In genomic region chr11:47631473-47631872, GRCh38 we compare ENCODE assay signal across 23 cellular contexts. TPM values are rescaled to one million over a fixed set of nuclear protein-coding genes. Genes with fewer than 3 reads are reported as not detected.
A peak's percentile ranks its signal among the peaks of the same experiment; 100 is the strongest.
DNase-seq lines count a peak whose midpoint lies in the region; ATAC-seq and TF ChIP-seq lines count a peak whose summit lies in the region.
"Had no signal": no experiment of that assay in that cellular context is flagged by ENCODE, and none has a peak within 500 bp of the region (broad histone marks: within the 10 kb centered on the region; RNA-seq: fewer than 3 reads in every experiment).

No MANE protein-coding gene starts in this region.

- no peaks in the 10 kb centered on the region for H3K9me3 Mint-ChIP-seq in activated CD4-positive, alpha-beta T cell treated with anti-CD3 and anti-CD28 coated beads, Interleukin-2, amount 10 ng/mL, durations not matched to agents 24 days and 14 days
- no peaks in the 10 kb centered on the region for H3K9me3 Mint-ChIP-seq in activated CD4-positive, alpha-beta T cell treated with anti-CD3 and anti-CD28 coated beads, Interleukin-2, amount 10 ng/mL, durations not matched to agents 7 days and 5 days
- H3K9me3 Mint-ChIP-seq: brain; GM23338; T-helper 1 cell treated with Interleukin-12 subunit alpha and Interleukin-12 subunit beta and Interleukin-4 antibody, amounts not matched to agents 30 μg/mL and 1 μg/mL, for 36 hours had no signal

- H3K27me3 Mint-ChIP-seq in activated CD4-positive, alpha-beta T cell treated with anti-CD3 and anti-CD28 coated beads, Interleukin-2, amount 10 ng/mL, durations not matched to agents 24 days and 14 days: no peaks in the 10 kb centered on the region
- H3K27me3 Mint-ChIP-seq in activated CD4-positive, alpha-beta T cell treated with anti-CD3 and anti-CD28 coated beads, Interleukin-2, amount 10 ng/mL, durations not matched to agents 7 days and 5 days: no peaks in the 10 kb centered on the region
- H3K27me3 Mint-ChIP-seq: activated CD8-positive, alpha-beta memory T cell treated with anti-CD3 and anti-CD28 coated beads, Interleukin-2, amount 10 ng/mL, durations not matched to agents 7 days and 5 days; brain had no signal

- CTCF ChIA-PET in activated CD4-positive, alpha-beta T cell treated with anti-CD3 and anti-CD28 coated beads, Interleukin-2, amount 10 ng/mL, durations not matched to agents 7 days and 5 days (lab: Charles Lee): interaction anchor here (0.7 kb wide), 1 partner anchor 74 kb away, joined by 3 read pairs; no protein-coding TSS in a partner anchor

- H3K27ac ChIP-seq in right lobe of liver: peak overlapping the region in 1 of 3 donors; percentile 14
- H3K27ac ChIP-seq: coronary artery, prostate gland, upper lobe of right lung had no signal

- H3K27ac Mint-ChIP-seq in activated CD4-positive, alpha-beta T cell treated with anti-CD3 and anti-CD28 coated beads, Interleukin-2, amount 10 ng/mL, durations not matched to agents 24 days and 14 days: peak overlapping the region; percentile 23
- H3K27ac Mint-ChIP-seq in activated CD4-positive, alpha-beta T cell treated with anti-CD3 and anti-CD28 coated beads, Interleukin-2, amount 10 ng/mL, durations not matched to agents 7 days and 5 days: no peak overlapping the region
- H3K27ac Mint-ChIP-seq: activated CD8-positive, alpha-beta memory T cell treated with anti-CD3 and anti-CD28 coated beads, Interleukin-2, amount 10 ng/mL, durations not matched to agents 7 days and 5 days; GM23338; T-helper 1 cell treated with Interleukin-12 subunit alpha and Interleukin-12 subunit beta and Interleukin-4 antibody, amounts not matched to agents 30 μg/mL and 1 μg/mL, for 36 hours had no signal

- POLR2A ChIA-PET in activated CD4-positive, alpha-beta T cell treated with anti-CD3 and anti-CD28 coated beads, Interleukin-2, amount 10 ng/mL, durations not matched to agents 7 days and 5 days (lab: Charles Lee): no interaction called here

- intact Hi-C loops in activated CD4-positive, alpha-beta T cell treated with anti-CD3 and anti-CD28 coated beads, Interleukin-2, amount 10 ng/mL, durations not matched to agents 24 days and 14 days (cut with micrococcal nuclease): no loop called here
- intact Hi-C loops in right lobe of liver (cut with DNase I): loop anchor here in 1 of 2 donors (10.0 kb wide), 1 partner anchor 123 kb away; no protein-coding TSS in a partner anchor

- no peak overlapping the region for H3K4me3 Mint-ChIP-seq in activated CD4-positive, alpha-beta T cell treated with anti-CD3 and anti-CD28 coated beads, Interleukin-2, amount 10 ng/mL, durations not matched to agents 24 days and 14 days
- H3K4me3 Mint-ChIP-seq in activated CD4-positive, alpha-beta T cell treated with anti-CD3 and anti-CD28 coated beads, Interleukin-2, amount 10 ng/mL, durations not matched to agents 7 days and 5 days: no peak overlapping the region
- H3K4me3 Mint-ChIP-seq: activated CD8-positive, alpha-beta memory T cell treated with anti-CD3 and anti-CD28 coated beads, Interleukin-2, amount 10 ng/mL, durations not matched to agents 7 days and 5 days; brain; GM23338; T-helper 1 cell treated with Interleukin-12 subunit alpha and Interleukin-12 subunit beta and Interleukin-4 antibody, amounts not matched to agents 30 μg/mL and 1 μg/mL, for 36 hours had no signal

- no peaks in the 10 kb centered on the region for H3K9me3 ChIP-seq in right lobe of liver
- H3K9me3 ChIP-seq: prostate gland, upper lobe of right lung had no signal

- no peak for TF ChIP-seq CTCF in right lobe of liver (IDR thresholded peaks at IDR 0.05)

- 33% methylated on average over 5 of the region's 5 CpGs for WGBS in right lobe of liver (ENCODE audit: insufficient coverage, low coverage, low lambda C conversion rate, missing lambda C conversion rate)

- no peaks in the 10 kb centered on the region for H3K27me3 ChIP-seq in right lobe of liver
- H3K27me3 ChIP-seq: upper lobe of right lung had no signal

- H3K36me3 ChIP-seq in right lobe of liver: peaks cover 3 to 90% (median 54%) of the 10 kb centered on the region in 4 donors

- peak; percentile 44 to 62 (median 54) for ATAC-seq in right lobe of liver
- ATAC-seq: activated CD8-positive, alpha-beta memory T cell treated with anti-CD3 and anti-CD28 coated beads, Interleukin-2, amount 10 ng/mL, durations not matched to agents 7 days and 5 days; GM23338; upper lobe of right lung had no signal

- no peaks in the 10 kb centered on the region for H3K4me1 ChIP-seq in right lobe of liver
- H3K4me1 ChIP-seq: prostate gland, upper lobe of right lung had no signal

- TF ChIP-seq POLR2A in right lobe of liver (IDR thresholded peaks at IDR 0.05): no peak

- no peak for DNase-seq in activated CD4-positive, alpha-beta T cell treated with anti-CD3 and anti-CD28 coated beads, Interleukin-2, amount 10 ng/mL, durations not matched to agents 24 days and 14 days
- DNase-seq in activated CD4-positive, alpha-beta T cell treated with anti-CD3 and anti-CD28 coated beads, Interleukin-2, amount 10 ng/mL, durations not matched to agents 7 days and 5 days: no peak
- DNase-seq in amniotic epithelial cell (ENCODE audit: low read depth) (peak; percentile 15), right lobe of liver (no peak), KBM-7 (no peak), NCI-H1436 treated with DMSO at 0.1 percent for 48 hours (lab: John Stamatoyannopoulos, UW) (no peak)
- DNase-seq: activated CD4-positive, alpha-beta T cell treated with anti-CD3 and anti-CD28 coated beads for 48 hours; activated CD8-positive, alpha-beta memory T cell treated with anti-CD3 and anti-CD28 coated beads, Interleukin-2, amount 10 ng/mL, durations not matched to agents 7 days and 5 days; COR-L47; kidney; NCI-H1105 treated with DMSO at 0.1 percent for 48 hours; NCI-H2107; NCI-H526; upper lobe of right lung had no signal

- no peaks in the 10 kb centered on the region for H3K4me1 Mint-ChIP-seq in activated CD4-positive, alpha-beta T cell treated with anti-CD3 and anti-CD28 coated beads, Interleukin-2, amount 10 ng/mL, durations not matched to agents 24 days and 14 days
- no peaks in the 10 kb centered on the region for H3K4me1 Mint-ChIP-seq in activated CD4-positive, alpha-beta T cell treated with anti-CD3 and anti-CD28 coated beads, Interleukin-2, amount 10 ng/mL, durations not matched to agents 7 days and 5 days
- H3K4me1 Mint-ChIP-seq: activated CD8-positive, alpha-beta memory T cell treated with anti-CD3 and anti-CD28 coated beads, Interleukin-2, amount 10 ng/mL, durations not matched to agents 7 days and 5 days; brain; GM23338 had no signal

- H3K36me3 Mint-ChIP-seq in activated CD4-positive, alpha-beta T cell treated with anti-CD3 and anti-CD28 coated beads, Interleukin-2, amount 10 ng/mL, durations not matched to agents 24 days and 14 days (ENCODE audit: low read depth): peaks cover 53% of the 10 kb centered on the region
- peaks cover 62% of the 10 kb centered on the region for H3K36me3 Mint-ChIP-seq in activated CD4-positive, alpha-beta T cell treated with anti-CD3 and anti-CD28 coated beads, Interleukin-2, amount 10 ng/mL, durations not matched to agents 7 days and 5 days (ENCODE audit: low read depth)

- in situ Hi-C loops in KBM-7 (cut with MboI; ENCODE audit: low pct_unique_long_range_greater_than_20kb, low sequenced_read_pairs): loop anchor here (25.0 kb wide), 1 partner anchor 206 kb away; the partner anchor contains the start of gene NUP160

- H3K4me3 ChIP-seq in right lobe of liver: no peak overlapping the region
- H3K4me3 ChIP-seq: coronary artery, GM23338, prostate gland, upper lobe of right lung had no signal

RNA-seq across cellular contexts. Expression of gene MTCH2, which starts 10.9 kb away (rescaled TPM):
- total RNA-seq in activated CD4-positive, alpha-beta T cell treated with anti-CD3 and anti-CD28 coated beads, Interleukin-2, amount 10 ng/mL, durations not matched to agents 24 days and 14 days: 128 and 136 TPM in 2 replicates
- 10 to 100 TPM; 76.6 to 89.4 TPM for total RNA-seq in activated CD4-positive, alpha-beta T cell treated with anti-CD3 and anti-CD28 coated beads, Interleukin-2, amount 10 ng/mL, durations not matched to agents 7 days and 5 days
- 100 to 1,000 TPM; 123 to 179 (median 135) TPM for total RNA-seq in right lobe of liver

RNA-seq across cellular contexts. Expression of gene C1QTNF4, which starts 37.3 kb away (rescaled TPM):
- 0.19 TPM in 2 replicates for total RNA-seq in activated CD4-positive, alpha-beta T cell treated with anti-CD3 and anti-CD28 coated beads, Interleukin-2, amount 10 ng/mL, durations not matched to agents 24 days and 14 days
- under 1 TPM in 1 of 2 experiments, not detected in 1; 0.22 TPM for total RNA-seq in activated CD4-positive, alpha-beta T cell treated with anti-CD3 and anti-CD28 coated beads, Interleukin-2, amount 10 ng/mL, durations not matched to agents 7 days and 5 days
- under 1 TPM in 3 of 6 experiments, not detected in 3; 0.21 to 0.44 (median 0.26) TPM for total RNA-seq in right lobe of liver
- total RNA-seq: RPMI7951 had no signal

RNA-seq across cellular contexts. Expression of gene FAM180B, which starts 45.0 kb away (rescaled TPM):
- total RNA-seq in activated CD4-positive, alpha-beta T cell treated with anti-CD3 and anti-CD28 coated beads, Interleukin-2, amount 10 ng/mL, durations not matched to agents 24 days and 14 days: 0.19 and 0.28 TPM in 2 replicates
- under 1 TPM in 1 of 2 experiments, not detected in 1; 0.25 TPM for total RNA-seq in activated CD4-positive, alpha-beta T cell treated with anti-CD3 and anti-CD28 coated beads, Interleukin-2, amount 10 ng/mL, durations not matched to agents 7 days and 5 days
- not detected for total RNA-seq in right lobe of liver
- total RNA-seq: fibroblast of lung, glomerular endothelial cell, GM23338, kidney, lung microvascular endothelial cell, prostate gland, RPMI7951, upper lobe of right lung had no signal

RNA-seq across cellular contexts. Expression of gene NDUFS3, which starts 52.6 kb away (rescaled TPM):
- total RNA-seq in activated CD4-positive, alpha-beta T cell treated with anti-CD3 and anti-CD28 coated beads, Interleukin-2, amount 10 ng/mL, durations not matched to agents 24 days and 14 days: 151 and 159 TPM in 2 replicates
- total RNA-seq in activated CD4-positive, alpha-beta T cell treated with anti-CD3 and anti-CD28 coated beads, Interleukin-2, amount 10 ng/mL, durations not matched to agents 7 days and 5 days: 100 to 1,000 TPM; 105 to 110 TPM
- total RNA-seq in right lobe of liver: 10 to 100 TPM; 53.3 to 64.1 (median 58.2) TPM

RNA-seq across cellular contexts. Expression of gene KBTBD4, which starts 52.7 kb away (rescaled TPM):
- 16.4 and 16.7 TPM in 2 replicates for total RNA-seq in activated CD4-positive, alpha-beta T cell treated with anti-CD3 and anti-CD28 coated beads, Interleukin-2, amount 10 ng/mL, durations not matched to agents 24 days and 14 days
- total RNA-seq in activated CD4-positive, alpha-beta T cell treated with anti-CD3 and anti-CD28 coated beads, Interleukin-2, amount 10 ng/mL, durations not matched to agents 7 days and 5 days: 10 to 100 TPM; 17.2 to 20.3 TPM
- total RNA-seq in right lobe of liver: 1 to 10 TPM; 6.5 to 9.2 (median 7.3) TPM
